ENCODE assay signal across 2 cellular contexts in the genomic region with DNA sequence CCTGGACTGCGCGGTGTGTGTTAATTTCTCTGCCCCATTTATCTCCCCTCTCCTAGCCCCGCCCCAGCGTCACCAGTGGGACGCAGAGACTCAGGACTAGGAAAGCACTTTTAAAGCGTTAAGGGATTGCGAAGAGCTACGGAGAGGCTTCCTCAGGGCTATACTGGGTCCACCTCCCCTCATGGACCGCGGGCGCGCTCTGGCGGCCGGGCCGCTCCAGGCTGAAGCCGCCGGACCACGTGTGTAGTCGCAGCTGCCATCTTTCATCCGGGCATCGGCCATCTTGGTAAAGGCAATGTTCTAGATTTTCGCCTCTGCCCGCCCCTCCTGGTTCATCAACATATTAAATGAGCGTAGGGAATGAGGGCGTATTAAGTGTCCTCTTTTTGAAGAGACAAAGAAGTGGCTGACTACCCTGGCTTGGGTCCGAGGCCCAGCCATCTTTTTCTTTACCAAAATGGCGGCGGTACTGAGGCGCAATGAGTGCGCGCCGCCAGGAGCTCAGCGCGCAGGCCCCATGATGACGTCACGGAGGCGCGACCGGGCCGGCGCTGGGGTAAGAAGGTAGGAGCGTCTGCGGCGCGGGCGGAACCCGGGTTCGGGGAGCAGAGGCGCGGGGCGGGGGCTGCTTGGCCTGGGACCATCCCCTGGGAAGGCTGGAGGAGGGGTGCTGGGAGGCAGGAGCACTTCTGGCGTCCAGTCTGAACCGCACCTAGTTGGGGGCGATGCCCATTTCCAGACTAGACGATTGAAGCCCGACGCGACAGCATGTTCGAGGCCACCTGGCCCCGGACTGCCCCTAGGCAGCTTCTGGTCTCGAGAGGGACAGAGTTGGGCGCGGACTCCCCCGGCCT.
TF ChIP-seq lines count a peak whose summit lies in the region.

A gene with protein sequence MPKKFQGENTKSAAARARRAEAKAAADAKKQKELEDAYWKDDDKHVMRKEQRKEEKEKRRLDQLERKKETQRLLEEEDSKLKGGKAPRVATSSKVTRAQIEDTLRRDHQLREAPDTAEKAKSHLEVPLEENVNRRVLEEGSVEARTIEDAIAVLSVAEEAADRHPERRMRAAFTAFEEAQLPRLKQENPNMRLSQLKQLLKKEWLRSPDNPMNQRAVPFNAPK (plus strand): TSS at position 531 of the 854 bp plus-strand sequence. CDS start 3,406 bp downstream, outside the sequence.

TF ChIP-seq in A549, 52 proteins besides CTCF, POLR2A, EP300 and RAD21 (continued from another document):
- peak; percentile 81 for TF ChIP-seq USF2 (IDR thresholded peaks at IDR 0.05)
- peak; percentile 81; the same call in 1 of the 2 replicates for TF ChIP-seq ZSCAN20 (CRISPR knock-in tag; IDR thresholded peaks at IDR 0.05)
- peak; percentile 65 for TF ChIP-seq PHF8 (IDR thresholded peaks at IDR 0.05; ENCODE audit: borderline replicate concordance, low read depth)

TF ChIP-seq in K562, 482 proteins besides CTCF, POLR2A, EP300 and RAD21 (continued from another document and continues in another):
- TF ChIP-seq, protein P1, sequence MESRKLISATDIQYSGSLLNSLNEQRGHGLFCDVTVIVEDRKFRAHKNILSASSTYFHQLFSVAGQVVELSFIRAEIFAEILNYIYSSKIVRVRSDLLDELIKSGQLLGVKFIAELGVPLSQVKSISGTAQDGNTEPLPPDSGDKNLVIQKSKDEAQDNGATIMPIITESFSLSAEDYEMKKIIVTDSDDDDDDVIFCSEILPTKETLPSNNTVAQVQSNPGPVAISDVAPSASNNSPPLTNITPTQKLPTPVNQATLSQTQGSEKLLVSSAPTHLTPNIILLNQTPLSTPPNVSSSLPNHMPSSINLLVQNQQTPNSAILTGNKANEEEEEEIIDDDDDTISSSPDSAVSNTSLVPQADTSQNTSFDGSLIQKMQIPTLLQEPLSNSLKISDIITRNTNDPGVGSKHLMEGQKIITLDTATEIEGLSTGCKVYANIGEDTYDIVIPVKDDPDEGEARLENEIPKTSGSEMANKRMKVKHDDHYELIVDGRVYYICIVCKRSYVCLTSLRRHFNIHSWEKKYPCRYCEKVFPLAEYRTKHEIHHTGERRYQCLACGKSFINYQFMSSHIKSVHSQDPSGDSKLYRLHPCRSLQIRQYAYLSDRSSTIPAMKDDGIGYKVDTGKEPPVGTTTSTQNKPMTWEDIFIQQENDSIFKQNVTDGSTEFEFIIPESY (CRISPR knock-in tag; IDR thresholded peaks at IDR 0.05) = peak; percentile 95
- TF ChIP-seq ZNF232 (CRISPR knock-in tag; IDR thresholded peaks at IDR 0.05) (no peak), NR4A1 (CRISPR knock-in tag; IDR thresholded peaks at IDR 0.05) (no peak), NR4A1 (tag; IDR thresholded peaks at IDR 0.05) (peak; percentile 97), ETS1 (conservative IDR thresholded peaks at IDR 0.05; ENCODE audit: control insufficient read depth, low read depth, low read length) (peak; percentile 94), GABPB1 (CRISPR knock-in tag; IDR thresholded peaks at IDR 0.05) (peak; percentile 88), GMEB1 (CRISPR knock-in tag; IDR thresholded peaks at IDR 0.05) (peak; percentile 75), HDAC3 (IDR thresholded peaks at IDR 0.05; ENCODE audit: borderline replicate concordance, partially characterized antibody) (no peak), CHD2 (IDR thresholded peaks at IDR 0.05; ENCODE audit: low read depth, low read length) (no peak), CBX1 (IDR thresholded peaks at IDR 0.05; ENCODE audit: low read depth) (no peak), ZNF707 (CRISPR knock-in tag; conservative IDR thresholded peaks at IDR 0.05) (0 out of 2 replicates have a peak, but pooled peaks have one; percentile 39), ZNF384 (IDR thresholded peaks at IDR 0.05; ENCODE audit: low read depth, low read length) (peak; percentile 89), KLF16 (IDR thresholded peaks at IDR 0.05) (peak; percentile 66; the same call in 1 of the 2 replicates), JUNB (CRISPR knock-in tag; conservative IDR thresholded peaks at IDR 0.05) (peak; percentile 88), TAF15 (IDR thresholded peaks at IDR 0.05; ENCODE audit: low read depth, low read length) (no peak), FOXK2 (conservative IDR thresholded peaks at IDR 0.05 in 1 of 2, IDR thresholded peaks at IDR 0.05 in 1 of 2; ENCODE audit: low read depth in 2 of 2) (0 out of 4 replicates have a peak, but pooled peaks of 1 of the 2 experiments have one; percentile 11), CCNT2 (IDR thresholded peaks at IDR 0.05; ENCODE audit: borderline replicate concordance, extremely low read depth, insufficient read length, low read depth, low read length) (peak; percentile 38), E2F3 (CRISPR knock-in tag; IDR thresholded peaks at IDR 0.05) (peak; percentile 69), KDM5B (IDR thresholded peaks at IDR 0.05; ENCODE audit: insufficient replicate concordance, low read depth, low read length) (peak; percentile 59), ESRRB (CRISPR knock-in tag; IDR thresholded peaks at IDR 0.05; ENCODE audit: borderline replicate concordance) (no peak), RBBP5 (IDR thresholded peaks at IDR 0.05; ENCODE audit: borderline replicate concordance, insufficient read depth, low read length, poor library complexity, severe bottlenecking) (peak; percentile 79), CSDE1 (IDR thresholded peaks at IDR 0.05) (peak; percentile 95 to 100), ILK (tag; IDR thresholded peaks at IDR 0.05; ENCODE audit: borderline replicate concordance, low read depth) (no peak), ZNF263 (CRISPR knock-in tag; IDR thresholded peaks at IDR 0.05; ENCODE audit: borderline replicate concordance) (peak; percentile 76; the same call in 1 of the 2 replicates), MXI1 (IDR thresholded peaks at IDR 0.05; ENCODE audit: low read depth, low read length) (peak; percentile 86), SP2 (IDR thresholded peaks at IDR 0.05; ENCODE audit: extremely low read depth, low read depth, low read length, poor library complexity, severe bottlenecking) (no peak), E2F6 (IDR thresholded peaks at IDR 0.05; ENCODE audit: borderline replicate concordance in 1 of 2, extremely low read depth in 1 of 2, insufficient read depth in 1 of 2, insufficient read length in 1 of 2, low read depth in 1 of 2, low read length in 1 of 2, poor library complexity in 1 of 2, severe bottlenecking in 1 of 2) (peak in 1 of 2 experiments; percentile 53), FOXA3 (CRISPR knock-in tag; conservative IDR thresholded peaks at IDR 0.05 in 1 of 2, IDR thresholded peaks at IDR 0.05 in 1 of 2) (peak in 1 of 2 experiments; percentile 46; a peak in 1 of 4 replicates), POLR2AphosphoS5 (IDR thresholded peaks at IDR 0.05; ENCODE audit: control insufficient read depth, insufficient read depth, low read depth, low read length) (peak; percentile 77), ILF3 (IDR thresholded peaks at IDR 0.05; ENCODE audit: borderline replicate concordance) (no peak), HDAC8 (tag; IDR thresholded peaks at IDR 0.05) (peak; percentile 96), MEF2D (tag; conservative IDR thresholded peaks at IDR 0.05; ENCODE audit: low read depth) (peak; percentile 91), ZBTB17 (CRISPR knock-in tag; IDR thresholded peaks at IDR 0.05) (peak; percentile 84), ZNF695 (CRISPR knock-in tag; IDR thresholded peaks at IDR 0.05) (0 out of 2 replicates have a peak, but pooled peaks have one; percentile 58), SMARCB1 (IDR thresholded peaks at IDR 0.05; ENCODE audit: insufficient read length, low read depth) (no peak), SPI1 (IDR thresholded peaks at IDR 0.05; ENCODE audit: borderline replicate concordance, low read depth, low read length) (0 out of 2 replicates have a peak, but pooled peaks have one; percentile 10), XRCC5 (IDR thresholded peaks at IDR 0.05; ENCODE audit: low read depth, low read length) (peak; percentile 76; the same call in 1 of the 2 replicates), SP1 (CRISPR knock-in tag; IDR thresholded peaks at IDR 0.05) (peak; percentile 93), ARID2 (IDR thresholded peaks at IDR 0.05) (peak; percentile 97), ZNF561 (CRISPR knock-in tag; conservative IDR thresholded peaks at IDR 0.05) (no peak), PYGO2 (tag; IDR thresholded peaks at IDR 0.05) (peak; percentile 61; the same call in 1 of the 2 replicates), ZNF354B (CRISPR knock-in tag; IDR thresholded peaks at IDR 0.05) (peak; percentile 70; the same call in 1 of the 2 replicates), KLF6 (CRISPR knock-in tag; IDR thresholded peaks at IDR 0.05; ENCODE audit: borderline replicate concordance) (peak; percentile 86), ATF2 (CRISPR knock-in tag; IDR thresholded peaks at IDR 0.05) (no peak), DPF2 (IDR thresholded peaks at IDR 0.05) (peak; percentile 16; the same call in 1 of the 2 replicates), ZNF507 (tag; conservative IDR thresholded peaks at IDR 0.05) (no peak), MAZ (CRISPR knock-in tag; conservative IDR thresholded peaks at IDR 0.05 in 1 of 2, IDR thresholded peaks at IDR 0.05 in 1 of 2) (peak; percentile 93 to 94), MECOM (CRISPR knock-in tag; IDR thresholded peaks at IDR 0.05) (peak; percentile 80; the same call in 1 of the 2 replicates), BCL6 (CRISPR knock-in tag; IDR thresholded peaks at IDR 0.05) (peak; percentile 93), FOSL1 (tag; conservative IDR thresholded peaks at IDR 0.05) (peak; percentile 83), ZFX (CRISPR knock-in tag; IDR thresholded peaks at IDR 0.05) (peak; percentile 91), NCOR1 (IDR thresholded peaks at IDR 0.05) (no peak), KAT7 (CRISPR knock-in tag; IDR thresholded peaks at IDR 0.05; ENCODE audit: borderline replicate concordance) (peak; percentile 88; the same call in 1 of the 2 replicates), FOS (IDR thresholded peaks at IDR 0.05; ENCODE audit: extremely low read depth, insufficient read length) (no peak), SIN3A (IDR thresholded peaks at IDR 0.05; ENCODE audit: borderline replicate concordance in 2 of 2, control insufficient read depth in 1 of 2, low read depth in 2 of 2, low read length in 2 of 2) (peak in 1 of 2 experiments; percentile 55; a peak in 2 of 4 replicates)
- TF ChIP-seq, protein P2, sequence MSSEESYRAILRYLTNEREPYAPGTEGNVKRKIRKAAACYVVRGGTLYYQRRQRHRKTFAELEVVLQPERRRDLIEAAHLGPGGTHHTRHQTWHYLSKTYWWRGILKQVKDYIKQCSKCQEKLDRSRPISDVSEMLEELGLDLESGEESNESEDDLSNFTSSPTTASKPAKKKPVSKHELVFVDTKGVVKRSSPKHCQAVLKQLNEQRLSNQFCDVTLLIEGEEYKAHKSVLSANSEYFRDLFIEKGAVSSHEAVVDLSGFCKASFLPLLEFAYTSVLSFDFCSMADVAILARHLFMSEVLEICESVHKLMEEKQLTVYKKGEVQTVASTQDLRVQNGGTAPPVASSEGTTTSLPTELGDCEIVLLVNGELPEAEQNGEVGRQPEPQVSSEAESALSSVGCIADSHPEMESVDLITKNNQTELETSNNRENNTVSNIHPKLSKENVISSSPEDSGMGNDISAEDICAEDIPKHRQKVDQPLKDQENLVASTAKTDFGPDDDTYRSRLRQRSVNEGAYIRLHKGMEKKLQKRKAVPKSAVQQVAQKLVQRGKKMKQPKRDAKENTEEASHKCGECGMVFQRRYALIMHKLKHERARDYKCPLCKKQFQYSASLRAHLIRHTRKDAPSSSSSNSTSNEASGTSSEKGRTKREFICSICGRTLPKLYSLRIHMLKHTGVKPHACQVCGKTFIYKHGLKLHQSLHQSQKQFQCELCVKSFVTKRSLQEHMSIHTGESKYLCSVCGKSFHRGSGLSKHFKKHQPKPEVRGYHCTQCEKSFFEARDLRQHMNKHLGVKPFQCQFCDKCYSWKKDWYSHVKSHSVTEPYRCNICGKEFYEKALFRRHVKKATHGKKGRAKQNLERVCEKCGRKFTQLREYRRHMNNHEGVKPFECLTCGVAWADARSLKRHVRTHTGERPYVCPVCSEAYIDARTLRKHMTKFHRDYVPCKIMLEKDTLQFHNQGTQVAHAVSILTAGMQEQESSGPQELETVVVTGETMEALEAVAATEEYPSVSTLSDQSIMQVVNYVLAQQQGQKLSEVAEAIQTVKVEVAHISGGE (CRISPR knock-in tag; IDR thresholded peaks at IDR 0.05) = peak in 1 of 3 experiments; percentile 93; a peak in 2 of 6 replicates
- TF ChIP-seq, protein P3, sequence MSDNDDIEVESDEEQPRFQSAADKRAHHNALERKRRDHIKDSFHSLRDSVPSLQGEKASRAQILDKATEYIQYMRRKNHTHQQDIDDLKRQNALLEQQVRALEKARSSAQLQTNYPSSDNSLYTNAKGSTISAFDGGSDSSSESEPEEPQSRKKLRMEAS (CRISPR knock-in tag; IDR thresholded peaks at IDR 0.05) = peak; percentile 98
